Comparison of ENCODE assay signal across 21 cellular contexts in the genomic region with DNA sequence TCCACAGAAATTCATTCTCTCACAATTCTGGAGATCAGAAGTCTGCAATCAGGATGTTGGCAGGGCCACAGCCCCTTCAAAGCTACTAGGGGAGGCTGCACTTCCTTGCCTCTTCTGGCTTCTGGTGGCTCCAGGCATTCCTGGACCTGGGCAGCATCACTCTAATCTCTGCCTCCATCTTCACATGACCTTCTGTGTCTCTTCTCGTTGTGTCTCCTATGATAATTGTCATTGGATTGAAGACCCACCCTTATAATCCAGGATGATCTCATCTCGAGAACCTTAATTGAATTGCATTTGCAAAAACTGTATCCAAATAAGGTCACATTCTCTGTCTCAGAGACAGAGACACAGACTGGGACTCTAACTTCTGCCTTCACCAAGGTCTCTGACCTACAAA.
"Had no signal": no experiment of that assay in that cellular context is flagged by ENCODE, and none has a peak within 500 bp of the region (broad histone marks: within the 10 kb centered on the region; RNA-seq: fewer than 3 reads in every experiment).

No MANE protein-coding gene starts in this region.

- H3K27ac ChIP-seq: gastroesophageal sphincter, ovary, right lobe of liver, stomach, thyroid gland, upper lobe of right lung had no signal

- FAIRE-seq: endothelial cell of umbilical vein, kidney had no signal

- H3K4me3 Mint-ChIP-seq: activated T-helper 1 cell treated with anti-CD3 and anti-CD28 coated beads, Interleukin-12 subunit alpha, Interleukin-12 subunit beta, Interleukin-2, Interleukin-4 antibody, amounts not matched to agents 30 ng/mL and 10 ng/mL and 1 ng/mL, durations not matched to agents 14 hours and 24 hours and 36 hours; naive thymus-derived CD4-positive, alpha-beta T cell had no signal

- ATAC-seq: gastroesophageal sphincter; naive thymus-derived CD4-positive, alpha-beta T cell; right lobe of liver; upper lobe of right lung had no signal

- H3K9me3 Mint-ChIP-seq: activated T-helper 1 cell treated with anti-CD3 and anti-CD28 coated beads, Interleukin-12 subunit alpha, Interleukin-12 subunit beta, Interleukin-2, Interleukin-4 antibody, amounts not matched to agents 30 ng/mL and 10 ng/mL and 1 ng/mL, durations not matched to agents 14 hours and 24 hours and 36 hours; naive thymus-derived CD4-positive, alpha-beta T cell had no signal

- H3K4me3 ChIP-seq: gastroesophageal sphincter, ovary, right lobe of liver, stomach, thyroid gland, upper lobe of right lung had no signal

- DNase-seq: activated CD4-positive, alpha-beta T cell treated with anti-CD3 and anti-CD28 coated beads for 4 hours; activated CD4-positive, alpha-beta T cell treated with anti-CD3 and anti-CD28 coated beads, Interleukin-2, amount 50 U/mL, for 4 hours; activated gamma-delta T cell; activated naive CD4-positive, alpha-beta T cell treated with anti-CD3 and anti-CD28 coated beads, Interleukin-2, amount 50 U/mL, for 16 hours; activated T-cell treated with anti-CD3 and anti-CD28 coated beads for 4 hours; amniotic stem cell; central memory CD4-positive, alpha-beta T cell; hippocampal formation; kidney; midbrain; naive thymus-derived CD4-positive, alpha-beta T cell; ovary; right lobe of liver; stimulated activated CD4-positive, alpha-beta T cell treated with anti-CD3 and anti-CD28 coated beads, Interleukin-2, amount 100 ng/mL, for 48 hours; stomach; thyroid gland; upper lobe of right lung had no signal

- H3K36me3 Mint-ChIP-seq: naive thymus-derived CD4-positive, alpha-beta T cell had no signal

- H3K4me1 ChIP-seq: gastroesophageal sphincter, right lobe of liver, thyroid gland, upper lobe of right lung had no signal

- H3K27ac Mint-ChIP-seq: activated T-helper 1 cell treated with anti-CD3 and anti-CD28 coated beads, Interleukin-12 subunit alpha, Interleukin-12 subunit beta, Interleukin-2, Interleukin-4 antibody, amounts not matched to agents 30 ng/mL and 10 ng/mL and 1 ng/mL, durations not matched to agents 14 hours and 24 hours and 36 hours; naive thymus-derived CD4-positive, alpha-beta T cell; progenitor cell of endocrine pancreas had no signal

- H3K36me3 ChIP-seq: gastroesophageal sphincter, ovary, right lobe of liver, stomach, thyroid gland, upper lobe of right lung had no signal

- H3K27me3 ChIP-seq: ovary, right lobe of liver, thyroid gland had no signal

- H3K9me3 ChIP-seq: gastroesophageal sphincter, ovary, right lobe of liver, stomach, thyroid gland, upper lobe of right lung had no signal
